In genomic region chr6:30891450-30891723, GRCh38 we compare ENCODE assay signal across 25 cellular contexts. TPM values are rescaled to one million over a fixed set of nuclear protein-coding genes. Genes with fewer than 3 reads are reported as not detected.
"Had no signal": no experiment of that assay in that cellular context is flagged by ENCODE, and none has a peak within 500 bp of the region (broad histone marks: within the 10 kb centered on the region; RNA-seq: fewer than 3 reads in every experiment).

No MANE protein-coding gene starts in this region.

- H3K27me3 ChIP-seq: heart right ventricle, right atrium auricular region, sigmoid colon, upper lobe of left lung, vagina had no signal

- ATAC-seq: esophagus mucosa; heart right ventricle; left lobe of liver; natural killer cell treated with Interleukin-12 subunit alpha and Interleukin-12 subunit beta and Interleukin-15 and Interleukin-18, amount 100 ng/mL, for 72 hours; stimulated activated naive B cell treated with anti-CD40 and anti-IgM and Interleukin-4, amounts not matched to agents 10 μg/mL and 1 μg/mL and 100 μg/mL, for 72 hours had no signal

- H3K27ac Mint-ChIP-seq: mesothelial cell of epicardium; natural killer cell treated with Interleukin-12 subunit alpha and Interleukin-12 subunit beta and Interleukin-15 and Interleukin-18, amount 100 ng/mL, for 72 hours; stimulated activated naive B cell treated with anti-CD40 and anti-IgM and Interleukin-4, amounts not matched to agents 10 μg/mL and 1 μg/mL and 100 μg/mL, for 72 hours; stimulated activated naive CD8-positive, alpha-beta T cell treated with anti-CD3 and anti-CD28 coated beads, Interleukin-15, amount 100 ng/mL, for 72 hours had no signal

- H3K4me3 ChIP-seq: coronary artery, heart right ventricle, right atrium auricular region, sigmoid colon, skin epidermis, upper lobe of left lung, vagina had no signal

- H3K4me3 Mint-ChIP-seq: mesothelial cell of epicardium; natural killer cell treated with Interleukin-12 subunit alpha and Interleukin-12 subunit beta and Interleukin-15 and Interleukin-18, amount 100 ng/mL, for 72 hours; stimulated activated naive B cell treated with anti-CD40 and anti-IgM and Interleukin-4, amounts not matched to agents 10 μg/mL and 1 μg/mL and 100 μg/mL, for 72 hours; stimulated activated naive CD8-positive, alpha-beta T cell treated with anti-CD3 and anti-CD28 coated beads, Interleukin-15, amount 100 ng/mL, for 72 hours had no signal

- H3K36me3 Mint-ChIP-seq: natural killer cell treated with Interleukin-12 subunit alpha and Interleukin-12 subunit beta and Interleukin-15 and Interleukin-18, amount 100 ng/mL, for 72 hours had no signal

- H3K9me3 Mint-ChIP-seq: mesothelial cell of epicardium; natural killer cell treated with Interleukin-12 subunit alpha and Interleukin-12 subunit beta and Interleukin-15 and Interleukin-18, amount 100 ng/mL, for 72 hours; stimulated activated naive B cell treated with anti-CD40 and anti-IgM and Interleukin-4, amounts not matched to agents 10 μg/mL and 1 μg/mL and 100 μg/mL, for 72 hours; stimulated activated naive CD8-positive, alpha-beta T cell treated with anti-CD3 and anti-CD28 coated beads, Interleukin-15, amount 100 ng/mL, for 72 hours had no signal

- H3K27me3 Mint-ChIP-seq: stimulated activated naive B cell treated with anti-CD40 and anti-IgM and Interleukin-4, amounts not matched to agents 10 μg/mL and 1 μg/mL and 100 μg/mL, for 72 hours; stimulated activated naive CD8-positive, alpha-beta T cell treated with anti-CD3 and anti-CD28 coated beads, Interleukin-15, amount 100 ng/mL, for 72 hours had no signal

- H3K9me3 ChIP-seq: heart right ventricle, right atrium auricular region, sigmoid colon, upper lobe of left lung, vagina had no signal

- H3K27ac ChIP-seq: coronary artery, heart right ventricle, right atrium auricular region, sigmoid colon, skin epidermis, upper lobe of left lung, vagina had no signal

- DNase-seq: effector memory CD4-positive, alpha-beta T cell; heart right ventricle; kidney glomerular epithelial cell; stimulated activated CD4-positive, alpha-beta T cell treated with anti-CD3 and anti-CD28 coated beads, Interleukin-2, amount 100 ng/mL, for 24 hours; stimulated activated CD4-positive, alpha-beta T cell treated with anti-CD3 and anti-CD28 coated beads, Interleukin-4, amount 100 ng/mL, for 4 hours; stimulated activated naive B cell treated with anti-CD40 and anti-IgM and Interleukin-4, amounts not matched to agents 10 μg/mL and 1 μg/mL and 100 μg/mL, for 72 hours; stimulated activated naive CD8-positive, alpha-beta T cell treated with anti-CD3 and anti-CD28 coated beads, Interleukin-15, amount 100 ng/mL, for 72 hours; upper lobe of left lung had no signal

RNA-seq across cellular contexts. Expression of gene SFTA2, which starts 40.6 kb away (rescaled TPM):
- total RNA-seq: cerebellum; fibroblast of lung; frontal cortex; glomerular endothelial cell; heart right ventricle; left lobe of liver; mesothelial cell of epicardium; myocyte; natural killer cell treated with Interleukin-12 subunit alpha and Interleukin-12 subunit beta and Interleukin-15 and Interleukin-18, amount 100 ng/mL, for 72 hours; osteocyte; right atrium auricular region; sigmoid colon; subcutaneous adipose tissue; vagina had no signal
- polyA plus RNA-seq: fibroblast of lung, heart right ventricle had no signal

RNA-seq across cellular contexts. Expression of gene MUCL3, which starts 49.4 kb away (rescaled TPM):
- total RNA-seq: cerebellum; fibroblast of lung; frontal cortex; glomerular endothelial cell; left lobe of liver; lower leg skin; mesothelial cell of epicardium; myocyte; natural killer cell treated with Interleukin-12 subunit alpha and Interleukin-12 subunit beta and Interleukin-15 and Interleukin-18, amount 100 ng/mL, for 72 hours; osteocyte; right atrium auricular region; sigmoid colon; subcutaneous adipose tissue had no signal
- polyA plus RNA-seq: fibroblast of lung, heart right ventricle had no signal
